In the genomic region with DNA sequence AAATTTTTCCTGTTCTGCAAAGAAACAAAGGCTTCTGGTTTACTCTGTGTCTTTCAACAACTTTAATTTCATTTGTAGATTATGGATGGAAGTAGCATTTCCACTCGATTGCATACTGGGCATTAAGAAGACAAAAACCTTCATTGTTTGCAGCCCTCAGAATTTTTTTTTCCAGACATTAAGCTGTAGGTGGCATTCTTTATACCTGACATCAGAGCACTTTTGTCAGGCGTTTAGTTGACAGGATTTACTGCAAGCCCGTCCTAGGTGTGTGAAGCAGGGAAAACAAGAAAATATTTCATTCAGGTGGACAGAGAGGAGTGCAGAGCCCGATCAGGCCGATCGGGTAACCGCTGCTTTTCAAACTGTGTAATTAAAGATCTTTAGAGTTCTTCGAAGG, we compare ENCODE assay signal across 7 cellular contexts.
"Had no signal": no experiment of that assay in that cellular context is flagged by ENCODE, and none has a peak within 500 bp of the region (broad histone marks: within the 10 kb centered on the region; RNA-seq: fewer than 3 reads in every experiment).

No MANE protein-coding gene starts in this region.

- H3K4me3 ChIP-seq: thyroid gland had no signal

- DNase-seq: activated CD4-positive, alpha-beta memory T cell treated with anti-CD3 and anti-CD28 coated beads for 36 hours; activated gamma-delta T cell; activated T-cell treated with anti-CD3 and anti-CD28 coated beads, Interleukin-2, amount 50 U/mL, for 48 hours; small intestine; T1000 had no signal

- ATAC-seq: stimulated activated effector memory CD8-positive, alpha-beta T cell treated with anti-CD3 and anti-CD28 coated beads, Interleukin-12 subunit alpha, Interleukin-12 subunit beta, amount 100 ng/mL, for 72 hours had no signal
